22 cellular contexts compared by ENCODE assay signal in genomic region chr6:43499028-43499815, GRCh38. TPM values are rescaled to one million over a fixed set of nuclear protein-coding genes. Genes with fewer than 3 reads are reported as not detected.
A peak's percentile ranks its signal among the peaks of the same experiment; 100 is the strongest.
DNase-seq lines count a peak whose midpoint lies in the region; ATAC-seq and TF ChIP-seq lines count a peak whose summit lies in the region.
"Had no signal": no experiment of that assay in that cellular context is flagged by ENCODE, and none has a peak within 500 bp of the region (broad histone marks: within the 10 kb centered on the region; RNA-seq: fewer than 3 reads in every experiment).

No MANE protein-coding gene starts in this region.

- H3K36me3 Mint-ChIP-seq in naive thymus-derived CD4-positive, alpha-beta T cell = peaks cover 7 to 40% (median 13%) of the 10 kb centered on the region in 5 donors

- DNase-seq in dermis blood vessel endothelial cell (peak; percentile 81), sciatic nerve (ENCODE audit: low spot score) (no peak), GM10248 (ENCODE audit: extremely low spot score) (no peak), LoVo (ENCODE audit: low spot score) (no peak), NCI-H82 (lab: John Stamatoyannopoulos, UW) (no peak)
- no peak for DNase-seq in naive thymus-derived CD4-positive, alpha-beta T cell
- DNase-seq: activated CD8-positive, alpha-beta memory T cell treated with anti-CD3 and anti-CD28 coated beads, Interleukin-2, amount 10 ng/mL, durations not matched to agents 7 days and 5 days; body of pancreas; CD4-positive, CD25-positive, alpha-beta regulatory T cell; DMS 273 treated with DMSO at 0.1 percent for 48 hours; NCI-H1417; NCI-H69; occipital lobe; SIG-M5; sigmoid colon; T-cell had no signal

- H3K4me3 Mint-ChIP-seq in naive thymus-derived CD4-positive, alpha-beta T cell = no peak overlapping the region
- H3K4me3 Mint-ChIP-seq: activated CD8-positive, alpha-beta memory T cell treated with anti-CD3 and anti-CD28 coated beads, Interleukin-2, amount 10 ng/mL, durations not matched to agents 7 days and 5 days; stimulated activated memory B cell treated with anti-CD40 and anti-IgM and Interleukin-4, amounts not matched to agents 10 μg/mL and 1 μg/mL and 100 μg/mL, for 72 hours; T-cell had no signal

- no peaks in the 10 kb centered on the region for H3K9me3 ChIP-seq in liver (ENCODE audit: control insufficient read depth in 4 of 4, low read length in 3 of 4)
- no peaks in the 10 kb centered on the region for H3K9me3 ChIP-seq in naive thymus-derived CD4-positive, alpha-beta T cell (ENCODE audit: control insufficient read depth in 2 of 3, low read length in 3 of 3)
- H3K9me3 ChIP-seq: body of pancreas, sigmoid colon, tibial nerve had no signal

- intact Hi-C loops in sciatic nerve (cut with DNase I) = no loop called here
- intact Hi-C loops in naive thymus-derived CD4-positive, alpha-beta T cell (cut with micrococcal nuclease) = no loop called here

- H3K27me3 Mint-ChIP-seq in naive thymus-derived CD4-positive, alpha-beta T cell = no peaks in the 10 kb centered on the region
- H3K27me3 Mint-ChIP-seq: activated CD8-positive, alpha-beta memory T cell treated with anti-CD3 and anti-CD28 coated beads, Interleukin-2, amount 10 ng/mL, durations not matched to agents 7 days and 5 days; CD4-positive, CD25-positive, alpha-beta regulatory T cell; stimulated activated memory B cell treated with anti-CD40 and anti-IgM and Interleukin-4, amounts not matched to agents 10 μg/mL and 1 μg/mL and 100 μg/mL, for 72 hours; T-cell had no signal

- peak in 1 of 2 donors; percentile 56 for TF ChIP-seq RAD21 in liver (IDR thresholded peaks at IDR 0.05)

- H3K4me3 ChIP-seq in liver (ENCODE audit: low read depth in 1 of 3, low read length in 3 of 3) = no peak overlapping the region
- H3K4me3 ChIP-seq in naive thymus-derived CD4-positive, alpha-beta T cell (ENCODE audit: low read length) = no peak overlapping the region
- H3K4me3 ChIP-seq: body of pancreas, sigmoid colon, tibial nerve had no signal

- H3K4me1 ChIP-seq in liver (ENCODE audit: control insufficient read depth in 4 of 4, insufficient read depth in 4 of 4, low read length in 3 of 4) = peaks cover 5 to 33% (median 25%) of the 10 kb centered on the region in 4 donors
- peaks cover 12 to 15% of the 10 kb centered on the region in 2 donors for H3K4me1 ChIP-seq in naive thymus-derived CD4-positive, alpha-beta T cell (ENCODE audit: control insufficient read depth in 2 of 2, insufficient read depth in 2 of 2, low read length in 2 of 2)
- H3K4me1 ChIP-seq: body of pancreas had no signal

- H3K4me1 Mint-ChIP-seq in naive thymus-derived CD4-positive, alpha-beta T cell = peaks cover 7 to 17% (median 15%) of the 10 kb centered on the region in 7 donors

- POLR2A ChIA-PET in GM10248 (lab: Yijun Ruan, JAX) = no interaction called here
- POLR2A ChIA-PET in naive thymus-derived CD4-positive, alpha-beta T cell (lab: Charles Lee) = no interaction called here

- ATAC-seq in sciatic nerve = peak; percentile 69
- ATAC-seq in naive thymus-derived CD4-positive, alpha-beta T cell = no peak
- ATAC-seq: activated CD8-positive, alpha-beta memory T cell treated with anti-CD3 and anti-CD28 coated beads, Interleukin-2, amount 10 ng/mL, durations not matched to agents 7 days and 5 days; body of pancreas; stimulated activated memory B cell treated with anti-CD40 and anti-IgM and Interleukin-4, amounts not matched to agents 10 μg/mL and 1 μg/mL and 100 μg/mL, for 72 hours; T-cell had no signal

- H3K27ac ChIP-seq in liver (ENCODE audit: low read depth in 1 of 2, low read length in 2 of 2) = peak overlapping the region; percentile 25 to 71
- no peak overlapping the region for H3K27ac ChIP-seq in naive thymus-derived CD4-positive, alpha-beta T cell (ENCODE audit: low read depth, low read length)
- H3K27ac ChIP-seq: body of pancreas, sigmoid colon had no signal

- H3K9ac ChIP-seq in liver (ENCODE audit: low read depth in 1 of 2, low read length in 2 of 2) = no peak overlapping the region

- CTCF ChIA-PET in GM10248 (lab: Yijun Ruan, JAX) = interaction anchor here (1.4 to 11.7 kb wide), 3 partner anchors 7 to 44 kb away, joined by 3 to 125 read pairs (median 4); partner anchors contain the start of gene DLK2
- CTCF ChIA-PET in naive thymus-derived CD4-positive, alpha-beta T cell (lab: Charles Lee) = interaction anchor here (1.4 kb wide), 1 partner anchor 7 kb away, joined by 4 read pairs; no protein-coding TSS in a partner anchor

- H3K27ac Mint-ChIP-seq in naive thymus-derived CD4-positive, alpha-beta T cell = peak overlapping the region in 1 of 9 donors; percentile 49
- H3K27ac Mint-ChIP-seq: activated CD8-positive, alpha-beta memory T cell treated with anti-CD3 and anti-CD28 coated beads, Interleukin-2, amount 10 ng/mL, durations not matched to agents 7 days and 5 days; activated T-helper 2 cell treated with anti-CD3 and anti-CD28 coated beads, Interferon-gamma antibody, Interleukin-2, Interleukin-4, amounts not matched to agents 10 μg/mL and 5 μg/mL and 100 μg/mL, durations not matched to agents 14 hours and 24 hours and 36 hours; stimulated activated memory B cell treated with anti-CD40 and anti-IgM and Interleukin-4, amounts not matched to agents 10 μg/mL and 1 μg/mL and 100 μg/mL, for 72 hours; T-cell had no signal

- no peak for TF ChIP-seq CTCF in liver (IDR thresholded peaks at IDR 0.05; ENCODE audit: low read depth, low read length, missing input control)
- no peak for TF ChIP-seq CTCF in GM10248 (IDR thresholded peaks at IDR 0.05; ENCODE audit: control extremely low read depth, extremely low read depth, low read depth, missing control alignments)

- 74% methylated on average over 12 of the region's 12 CpGs for WGBS in liver

- peaks cover 7 to 44% (median 26%) of the 10 kb centered on the region in 4 donors for H3K36me3 ChIP-seq in liver (ENCODE audit: control insufficient read depth in 4 of 4, insufficient read depth in 3 of 4, low read depth in 1 of 4, low read length in 3 of 4)
- peaks cover 0 to 70% (median 18%) of the 10 kb centered on the region in 3 experiments for H3K36me3 ChIP-seq in naive thymus-derived CD4-positive, alpha-beta T cell (ENCODE audit: control insufficient read depth in 2 of 3, insufficient read depth in 3 of 3, low read length in 3 of 3)

- no peaks in the 10 kb centered on the region for H3K27me3 ChIP-seq in liver (ENCODE audit: control insufficient read depth in 4 of 4, insufficient read depth in 4 of 4, low read length in 3 of 4)
- no peaks in the 10 kb centered on the region for H3K27me3 ChIP-seq in naive thymus-derived CD4-positive, alpha-beta T cell (ENCODE audit: control insufficient read depth in 2 of 2, insufficient read depth in 2 of 2, low read length in 2 of 2)
- H3K27me3 ChIP-seq: body of pancreas, sigmoid colon, tibial nerve had no signal

- H3K9me3 Mint-ChIP-seq in naive thymus-derived CD4-positive, alpha-beta T cell = no peaks in the 10 kb centered on the region
- H3K9me3 Mint-ChIP-seq: activated T-helper 2 cell treated with anti-CD3 and anti-CD28 coated beads, Interferon-gamma antibody, Interleukin-2, Interleukin-4, amounts not matched to agents 10 μg/mL and 5 μg/mL and 100 μg/mL, durations not matched to agents 14 hours and 24 hours and 36 hours; CD4-positive, CD25-positive, alpha-beta regulatory T cell; stimulated activated memory B cell treated with anti-CD40 and anti-IgM and Interleukin-4, amounts not matched to agents 10 μg/mL and 1 μg/mL and 100 μg/mL, for 72 hours; T-cell had no signal

TF ChIP-seq in PFSK-1, 5 proteins besides CTCF, POLR2A, EP300 and RAD21 (continues in another document):
- TF ChIP-seq FOXP2 (optimal IDR thresholded peaks at IDR 0.05; ENCODE audit: borderline replicate concordance, extremely low read depth, extremely low read length, insufficient read depth) = peak; percentile 32
- TF ChIP-seq TAF1 (IDR thresholded peaks at IDR 0.05; ENCODE audit: borderline replicate concordance, insufficient read depth, low read length) = peak; percentile 14; the same call in 1 of the 2 replicates

TF ChIP-seq in liver, 16 proteins besides CTCF, POLR2A, EP300 and RAD21 (continues in another document):
- TF ChIP-seq TAF1 (conservative IDR thresholded peaks at IDR 0.05) = no peak

RNA-seq across cellular contexts. Expression of gene LRRC73, which starts 10.9 kb away (rescaled TPM):
- polyA plus RNA-seq in PFSK-1 (2012; ENCODE audit: insufficient read length, low read depth) = 0.93 TPM
- 0.14 and 0.17 TPM in 2 replicates for total RNA-seq in dermis blood vessel endothelial cell
- total RNA-seq in liver = under 1 TPM in 1 of 2 donors, not detected in 1; 0.08 TPM
- polyA plus RNA-seq in liver = under 1 TPM; 0.10 to 0.99 TPM
- 1.2 TPM for total RNA-seq in sciatic nerve
- total RNA-seq in naive thymus-derived CD4-positive, alpha-beta T cell = under 1 TPM; 0.22 to 0.84 (median 0.46) TPM
- polyA plus RNA-seq in naive thymus-derived CD4-positive, alpha-beta T cell = not detected
- total RNA-seq: body of pancreas, epithelial cell of proximal tubule had no signal
- polyA plus RNA-seq: CD4-positive, CD25-positive, alpha-beta regulatory T cell had no signal

RNA-seq across cellular contexts. Expression of gene YIPF3, which starts 17.5 kb away (rescaled TPM):
- polyA plus RNA-seq in PFSK-1 (2012; ENCODE audit: insufficient read length, low read depth) = 104 TPM
- total RNA-seq in dermis blood vessel endothelial cell = 135 and 149 TPM in 2 replicates
- total RNA-seq in liver = 10 to 100 TPM; 43.8 to 56.3 TPM
- 10 to 100 TPM; 67.0 to 91.9 TPM for polyA plus RNA-seq in liver
- 66.7 TPM for total RNA-seq in sciatic nerve
- 10 to 100 TPM; 54.4 to 75.9 (median 67.3) TPM for total RNA-seq in naive thymus-derived CD4-positive, alpha-beta T cell
- polyA plus RNA-seq in naive thymus-derived CD4-positive, alpha-beta T cell = 10 to 100 TPM; 68.3 to 74.5 TPM

RNA-seq across cellular contexts. Expression of gene POLR1C, which starts 17.7 kb away (rescaled TPM):
- 46.9 TPM for polyA plus RNA-seq in PFSK-1 (2012; ENCODE audit: insufficient read length, low read depth)
- total RNA-seq in dermis blood vessel endothelial cell (21.3 and 36.2 TPM in 2 replicates), liver (10 to 100 TPM; 10.8 to 18.2 TPM), sciatic nerve (30.3 TPM)
- 10 to 100 TPM; 19.8 to 24.3 TPM for polyA plus RNA-seq in liver
- 10 to 100 TPM; 36.3 to 61.1 (median 40.9) TPM for total RNA-seq in naive thymus-derived CD4-positive, alpha-beta T cell
- polyA plus RNA-seq in naive thymus-derived CD4-positive, alpha-beta T cell = 10 to 100 TPM; 13.1 to 29.2 TPM

RNA-seq across cellular contexts. Expression of gene TJAP1, which starts 21.9 kb away (rescaled TPM):
- polyA plus RNA-seq in PFSK-1 (2012; ENCODE audit: insufficient read length, low read depth) = 27.0 TPM
- total RNA-seq in dermis blood vessel endothelial cell (12.6 and 17.9 TPM in 2 replicates), liver (10 to 100 TPM in 1 of 2 donors, 1 to 10 TPM in 1; 6.9 to 10.3 TPM), sciatic nerve (36.9 TPM)
- polyA plus RNA-seq in liver = 1 to 10 TPM; 6.9 to 8.8 TPM
- total RNA-seq in naive thymus-derived CD4-positive, alpha-beta T cell = 10 to 100 TPM; 29.2 to 55.2 (median 33.5) TPM
- 10 to 100 TPM in 1 of 2 donors, 1 to 10 TPM in 1; 8.2 to 10.9 TPM for polyA plus RNA-seq in naive thymus-derived CD4-positive, alpha-beta T cell

RNA-seq across cellular contexts. Expression of gene DLK2, which starts 43.9 kb away (rescaled TPM):
- polyA plus RNA-seq in PFSK-1 (2012; ENCODE audit: insufficient read length, low read depth) = 3.2 TPM
- total RNA-seq in dermis blood vessel endothelial cell = 0.60 and 0.68 TPM in 2 replicates
- total RNA-seq in liver = 1 to 10 TPM in 1 of 2 donors, not detected in 1; 1.0 TPM
- under 1 TPM; 0.08 TPM for polyA plus RNA-seq in liver
- total RNA-seq in sciatic nerve = 0.45 TPM
- total RNA-seq in naive thymus-derived CD4-positive, alpha-beta T cell = 1 to 10 TPM in 1 of 5 experiments, under 1 TPM in 4; 0.30 to 1.6 (median 0.53) TPM
- polyA plus RNA-seq in naive thymus-derived CD4-positive, alpha-beta T cell = 1 to 10 TPM in 1 of 2 donors, under 1 TPM in 1; 0.74 to 1.0 TPM
- total RNA-seq: activated CD8-positive, alpha-beta memory T cell treated with anti-CD3 and anti-CD28 coated beads, Interleukin-2, amount 10 ng/mL, durations not matched to agents 7 days and 5 days; body of pancreas; sigmoid colon had no signal
